Comparison of ENCODE assay signal across 15 cellular contexts in genomic region chr6:160696884-160697283, GRCh38. TPM values are rescaled to one million over a fixed set of nuclear protein-coding genes. Genes with fewer than 3 reads are reported as not detected.
"Had no signal": no experiment of that assay in that cellular context is flagged by ENCODE, and none has a peak within 500 bp of the region (broad histone marks: within the 10 kb centered on the region; RNA-seq: fewer than 3 reads in every experiment).

No MANE protein-coding gene starts in this region.

RNA-seq across cellular contexts. Expression of gene PLG, which starts 5.2 kb away (rescaled TPM):
- total RNA-seq: omental fat pad, osteocyte, renal cortical epithelial cell, right cardiac atrium, smooth muscle cell, subcutaneous adipose tissue, transverse colon, upper lobe of right lung, urinary bladder, uterus had no signal
- polyA plus RNA-seq: naive thymus-derived CD8-positive, alpha-beta T cell; psoas muscle; right cardiac atrium; spleen had no signal

RNA-seq across cellular contexts. Expression of gene LPA, which starts 32.8 kb away (rescaled TPM):
- total RNA-seq: naive thymus-derived CD8-positive, alpha-beta T cell; natural killer cell treated with Interleukin-12 subunit alpha and Interleukin-12 subunit beta and Interleukin-15 and Interleukin-18, amount 100 ng/mL, for 72 hours; osteocyte; renal cortical epithelial cell; right cardiac atrium; smooth muscle cell; spleen; subcutaneous adipose tissue; suprapubic skin; upper lobe of right lung had no signal
- polyA plus RNA-seq: naive thymus-derived CD8-positive, alpha-beta T cell; psoas muscle; right cardiac atrium; smooth muscle cell; spleen had no signal
